In genomic region chr10:119301397-119301796, GRCh38 we compare ENCODE assay signal across 9 cellular contexts.
DNase-seq lines count a peak whose midpoint lies in the region; ATAC-seq and TF ChIP-seq lines count a peak whose summit lies in the region.
"Had no signal": no experiment of that assay in that cellular context is flagged by ENCODE, and none has a peak within 500 bp of the region (broad histone marks: within the 10 kb centered on the region; RNA-seq: fewer than 3 reads in every experiment).

No MANE protein-coding gene starts in this region.

- 77 to 83% methylated on average over 4 to 8 of the region's 8 CpGs for WGBS in testis, 2 donors

- TF ChIP-seq POLR2A in testis (IDR thresholded peaks at IDR 0.05), result no peak

- H3K4me1 ChIP-seq in Karpas-422 (ENCODE audit: low read length) (peaks cover 60% of the 10 kb centered on the region), left lung (peaks cover 0 to 60% of the 10 kb centered on the region in 2 donors), testis (no peaks in the 10 kb centered on the region)

- peak; percentile 29 for ATAC-seq in left lung

- intact Hi-C loops in left lung (cut with DNase I), result no loop called here
- intact Hi-C loops in testis (cut with DNase I; ENCODE audit: low total_unique reads), result no loop called here

- no peaks in the 10 kb centered on the region for H3K79me2 ChIP-seq in Karpas-422 (ENCODE audit: low read length)

- H3K27me3 ChIP-seq in Karpas-422 (ENCODE audit: low read length) (no peaks in the 10 kb centered on the region), left lung (no peaks in the 10 kb centered on the region), testis (no peaks in the 10 kb centered on the region)

- no peak overlapping the region for H3K4me2 ChIP-seq in Karpas-422 (ENCODE audit: low read depth, low read length, poor library complexity, severe bottlenecking)

- H4K20me1 ChIP-seq in Karpas-422 (ENCODE audit: insufficient read depth, low read depth, low read length), result no peaks in the 10 kb centered on the region

- no peak overlapping the region for H3K9ac ChIP-seq in Karpas-422 (ENCODE audit: low read length)

- TF ChIP-seq CTCF in left lung (IDR thresholded peaks at IDR 0.05), result no peak
- TF ChIP-seq CTCF in testis (IDR thresholded peaks at IDR 0.05), result no peak

- H3K27ac ChIP-seq in Karpas-422 (ENCODE audit: low read length) (no peak overlapping the region), left lung (peak overlapping the region; percentile 42 to 51), testis (peak overlapping the region in 1 of 2 donors; percentile 19)

- H2AFZ ChIP-seq in Karpas-422 (ENCODE audit: low read length), result no peak overlapping the region

- no peak overlapping the region for H3K4me3 ChIP-seq in Karpas-422 (ENCODE audit: low read length)
- H3K4me3 ChIP-seq in left lung, result no peak overlapping the region
- H3K4me3 ChIP-seq in testis, result no peak overlapping the region

- H3K9me3 ChIP-seq in Karpas-422 (ENCODE audit: low read length) (no peaks in the 10 kb centered on the region), left lung (peaks cover 0 to 5% of the 10 kb centered on the region in 2 donors), testis (no peaks in the 10 kb centered on the region)

- H3K36me3 ChIP-seq in Karpas-422 (ENCODE audit: insufficient read depth, low read length), result no peaks in the 10 kb centered on the region
- H3K36me3 ChIP-seq in left lung, result no peaks in the 10 kb centered on the region
- H3K36me3 ChIP-seq in testis (ENCODE audit: low read depth, missing control alignments), result no peaks in the 10 kb centered on the region

- DNase-seq in Karpas-422 (peak; percentile 56), activated T-cell treated with anti-CD3 and anti-CD28 coated beads for 24 hours (ENCODE audit: low read depth) (peak; percentile 59), left lung (no peak), SIG-M5 (lab: John Stamatoyannopoulos, UW) (no peak), cerebellar nuclear complex (lab: John Stamatoyannopoulos, UW) (no peak), testis (no peak), DMS 273 (lab: John Stamatoyannopoulos, UW; ENCODE audit: unreplicated experiment) (no peak)
- DNase-seq in stimulated activated CD8-positive, alpha-beta memory T cell treated with anti-CD3 and anti-CD28 coated beads, Interleukin-7, amount 100 ng/mL, for 1 hour (ENCODE audit: low read depth in 2 of 2), result peak; percentile 41 to 43
- DNase-seq: NCI-H1417 treated with DMSO at 0.1 percent for 48 hours had no signal

- H3K9me2 ChIP-seq in Karpas-422 (replicated peaks; ENCODE audit: insufficient read depth, low read length), result no peaks in the 10 kb centered on the region

Comparison
In these comparisons a context has a peak if more than half of its experiments do, and no peak if none do; other contexts are left out.
1. DNase-seq: peak in Karpas-422 (single experiment), activated T-cell treated with anti-CD3 and anti-CD28 coated beads for 24 hours (single experiment) and stimulated activated CD8-positive, alpha-beta memory T cell treated with anti-CD3 and anti-CD28 coated beads, Interleukin-7, amount 100 ng/mL, for 1 hour (2 of 2); none in left lung (0 of 2), SIG-M5 (single experiment), cerebellar nuclear complex (0 of 2), testis (single experiment) and DMS 273 (single experiment).